In the genomic region with DNA sequence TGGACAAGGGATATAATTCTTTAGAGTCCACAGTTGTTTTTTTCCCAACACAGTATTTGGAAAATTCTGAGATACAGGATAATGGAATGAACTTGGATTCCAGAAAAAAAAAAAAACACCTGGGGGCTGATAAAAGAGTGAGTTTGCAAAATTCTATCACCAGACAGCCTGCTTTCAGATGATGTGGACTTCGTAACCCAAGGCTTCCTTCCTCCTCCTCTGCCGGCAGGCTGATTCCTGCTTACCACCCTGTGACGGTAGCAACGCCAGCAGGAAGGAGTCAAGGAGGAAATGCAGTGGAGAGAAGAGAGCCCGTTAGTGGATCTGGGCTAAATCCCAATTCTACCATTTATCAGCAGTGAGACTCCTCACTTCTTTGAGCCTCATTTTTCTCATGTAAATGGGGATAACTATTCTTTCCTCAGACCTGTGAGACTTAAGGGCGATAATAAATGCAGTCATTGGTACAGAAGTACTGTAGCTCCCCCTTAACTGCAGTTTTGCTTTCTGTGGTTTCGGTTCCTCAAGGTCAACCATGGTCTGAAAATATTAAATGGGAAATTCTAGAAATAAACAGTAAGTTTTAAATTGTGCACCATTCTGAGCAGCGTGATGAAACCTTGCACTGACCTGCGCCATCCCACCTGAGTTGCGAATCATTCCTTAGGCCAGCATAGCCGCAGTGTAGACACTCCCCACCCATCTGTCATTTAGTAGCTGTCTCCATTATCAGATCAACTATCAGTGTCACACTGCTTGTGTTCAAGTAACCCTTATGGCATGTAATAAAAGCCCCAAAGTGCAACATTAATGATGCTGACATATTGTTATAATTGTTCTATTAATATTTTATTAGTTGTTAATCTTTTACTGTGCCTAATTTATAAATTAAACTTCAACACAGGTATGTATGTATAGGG, we compare ENCODE assay signal across 1 cellular context.
A peak's percentile ranks its signal among the peaks of the same experiment; 100 is the strongest.
TF ChIP-seq lines count a peak whose summit lies in the region.

No MANE protein-coding gene starts in this region.

TF ChIP-seq in GM12878, 131 proteins besides CTCF, POLR2A, EP300 and RAD21 (continued from another document and continues in another):
- no peak for TF ChIP-seq SREBF2 (IDR thresholded peaks at IDR 0.05; ENCODE audit: low read length)
- no peak for TF ChIP-seq SIX5 (IDR thresholded peaks at IDR 0.05; ENCODE audit: low read depth, low read length, severe bottlenecking)
- TF ChIP-seq KLF5 (IDR thresholded peaks at IDR 0.05; ENCODE audit: partially characterized antibody): no peak
- TF ChIP-seq, protein P1, sequence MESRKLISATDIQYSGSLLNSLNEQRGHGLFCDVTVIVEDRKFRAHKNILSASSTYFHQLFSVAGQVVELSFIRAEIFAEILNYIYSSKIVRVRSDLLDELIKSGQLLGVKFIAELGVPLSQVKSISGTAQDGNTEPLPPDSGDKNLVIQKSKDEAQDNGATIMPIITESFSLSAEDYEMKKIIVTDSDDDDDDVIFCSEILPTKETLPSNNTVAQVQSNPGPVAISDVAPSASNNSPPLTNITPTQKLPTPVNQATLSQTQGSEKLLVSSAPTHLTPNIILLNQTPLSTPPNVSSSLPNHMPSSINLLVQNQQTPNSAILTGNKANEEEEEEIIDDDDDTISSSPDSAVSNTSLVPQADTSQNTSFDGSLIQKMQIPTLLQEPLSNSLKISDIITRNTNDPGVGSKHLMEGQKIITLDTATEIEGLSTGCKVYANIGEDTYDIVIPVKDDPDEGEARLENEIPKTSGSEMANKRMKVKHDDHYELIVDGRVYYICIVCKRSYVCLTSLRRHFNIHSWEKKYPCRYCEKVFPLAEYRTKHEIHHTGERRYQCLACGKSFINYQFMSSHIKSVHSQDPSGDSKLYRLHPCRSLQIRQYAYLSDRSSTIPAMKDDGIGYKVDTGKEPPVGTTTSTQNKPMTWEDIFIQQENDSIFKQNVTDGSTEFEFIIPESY (IDR thresholded peaks at IDR 0.05): no peak
- no peak for TF ChIP-seq STAT1 (conservative IDR thresholded peaks at IDR 0.05)
- TF ChIP-seq IRF4 (IDR thresholded peaks at IDR 0.05; ENCODE audit: low read depth, low read length): 0 out of 2 replicates have a peak, but pooled peaks have one; percentile 21
- TF ChIP-seq NR2F1 (conservative IDR thresholded peaks at IDR 0.05): no peak; the same call in 1 of the 2 replicates
- TF ChIP-seq FOXK2 (IDR thresholded peaks at IDR 0.05): no peak
- TF ChIP-seq, protein P2, sequence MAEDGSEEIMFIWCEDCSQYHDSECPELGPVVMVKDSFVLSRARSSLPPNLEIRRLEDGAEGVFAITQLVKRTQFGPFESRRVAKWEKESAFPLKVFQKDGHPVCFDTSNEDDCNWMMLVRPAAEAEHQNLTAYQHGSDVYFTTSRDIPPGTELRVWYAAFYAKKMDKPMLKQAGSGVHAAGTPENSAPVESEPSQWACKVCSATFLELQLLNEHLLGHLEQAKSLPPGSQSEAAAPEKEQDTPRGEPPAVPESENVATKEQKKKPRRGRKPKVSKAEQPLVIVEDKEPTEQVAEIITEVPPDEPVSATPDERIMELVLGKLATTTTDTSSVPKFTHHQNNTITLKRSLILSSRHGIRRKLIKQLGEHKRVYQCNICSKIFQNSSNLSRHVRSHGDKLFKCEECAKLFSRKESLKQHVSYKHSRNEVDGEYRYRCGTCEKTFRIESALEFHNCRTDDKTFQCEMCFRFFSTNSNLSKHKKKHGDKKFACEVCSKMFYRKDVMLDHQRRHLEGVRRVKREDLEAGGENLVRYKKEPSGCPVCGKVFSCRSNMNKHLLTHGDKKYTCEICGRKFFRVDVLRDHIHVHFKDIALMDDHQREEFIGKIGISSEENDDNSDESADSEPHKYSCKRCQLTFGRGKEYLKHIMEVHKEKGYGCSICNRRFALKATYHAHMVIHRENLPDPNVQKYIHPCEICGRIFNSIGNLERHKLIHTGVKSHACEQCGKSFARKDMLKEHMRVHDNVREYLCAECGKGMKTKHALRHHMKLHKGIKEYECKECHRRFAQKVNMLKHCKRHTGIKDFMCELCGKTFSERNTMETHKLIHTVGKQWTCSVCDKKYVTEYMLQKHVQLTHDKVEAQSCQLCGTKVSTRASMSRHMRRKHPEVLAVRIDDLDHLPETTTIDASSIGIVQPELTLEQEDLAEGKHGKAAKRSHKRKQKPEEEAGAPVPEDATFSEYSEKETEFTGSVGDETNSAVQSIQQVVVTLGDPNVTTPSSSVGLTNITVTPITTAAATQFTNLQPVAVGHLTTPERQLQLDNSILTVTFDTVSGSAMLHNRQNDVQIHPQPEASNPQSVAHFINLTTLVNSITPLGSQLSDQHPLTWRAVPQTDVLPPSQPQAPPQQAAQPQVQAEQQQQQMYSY (CRISPR knock-in tag; IDR thresholded peaks at IDR 0.05): no peak
- TF ChIP-seq, protein P3, sequence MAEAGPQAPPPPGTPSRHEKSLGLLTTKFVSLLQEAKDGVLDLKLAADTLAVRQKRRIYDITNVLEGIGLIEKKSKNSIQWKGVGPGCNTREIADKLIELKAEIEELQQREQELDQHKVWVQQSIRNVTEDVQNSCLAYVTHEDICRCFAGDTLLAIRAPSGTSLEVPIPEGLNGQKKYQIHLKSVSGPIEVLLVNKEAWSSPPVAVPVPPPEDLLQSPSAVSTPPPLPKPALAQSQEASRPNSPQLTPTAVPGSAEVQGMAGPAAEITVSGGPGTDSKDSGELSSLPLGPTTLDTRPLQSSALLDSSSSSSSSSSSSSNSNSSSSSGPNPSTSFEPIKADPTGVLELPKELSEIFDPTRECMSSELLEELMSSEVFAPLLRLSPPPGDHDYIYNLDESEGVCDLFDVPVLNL (IDR thresholded peaks at IDR 0.05; ENCODE audit: low read depth, low read length): no peak
- TF ChIP-seq, protein P4, sequence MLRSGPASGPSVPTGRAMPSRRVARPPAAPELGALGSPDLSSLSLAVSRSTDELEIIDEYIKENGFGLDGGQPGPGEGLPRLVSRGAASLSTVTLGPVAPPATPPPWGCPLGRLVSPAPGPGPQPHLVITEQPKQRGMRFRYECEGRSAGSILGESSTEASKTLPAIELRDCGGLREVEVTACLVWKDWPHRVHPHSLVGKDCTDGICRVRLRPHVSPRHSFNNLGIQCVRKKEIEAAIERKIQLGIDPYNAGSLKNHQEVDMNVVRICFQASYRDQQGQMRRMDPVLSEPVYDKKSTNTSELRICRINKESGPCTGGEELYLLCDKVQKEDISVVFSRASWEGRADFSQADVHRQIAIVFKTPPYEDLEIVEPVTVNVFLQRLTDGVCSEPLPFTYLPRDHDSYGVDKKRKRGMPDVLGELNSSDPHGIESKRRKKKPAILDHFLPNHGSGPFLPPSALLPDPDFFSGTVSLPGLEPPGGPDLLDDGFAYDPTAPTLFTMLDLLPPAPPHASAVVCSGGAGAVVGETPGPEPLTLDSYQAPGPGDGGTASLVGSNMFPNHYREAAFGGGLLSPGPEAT (IDR thresholded peaks at IDR 0.05; ENCODE audit: low read depth): peak; percentile 19; the same call in 1 of the 2 replicates
- TF ChIP-seq RCOR1 (conservative IDR thresholded peaks at IDR 0.05; ENCODE audit: low read depth, low read length): no peak
- no peak for TF ChIP-seq MXI1 (IDR thresholded peaks at IDR 0.05; ENCODE audit: low read depth, low read length)
- TF ChIP-seq NR2C2 (IDR thresholded peaks at IDR 0.05; ENCODE audit: borderline replicate concordance, control insufficient read depth, insufficient read length, low read depth): no peak
- peak; percentile 49 for TF ChIP-seq IKZF1 (conservative IDR thresholded peaks at IDR 0.05)
- TF ChIP-seq NR2C1 (IDR thresholded peaks at IDR 0.05): no peak
- no peak for TF ChIP-seq SRF (IDR thresholded peaks at IDR 0.05; ENCODE audit: low read depth in 2 of 2, low read length in 2 of 2)
- TF ChIP-seq, protein P5, sequence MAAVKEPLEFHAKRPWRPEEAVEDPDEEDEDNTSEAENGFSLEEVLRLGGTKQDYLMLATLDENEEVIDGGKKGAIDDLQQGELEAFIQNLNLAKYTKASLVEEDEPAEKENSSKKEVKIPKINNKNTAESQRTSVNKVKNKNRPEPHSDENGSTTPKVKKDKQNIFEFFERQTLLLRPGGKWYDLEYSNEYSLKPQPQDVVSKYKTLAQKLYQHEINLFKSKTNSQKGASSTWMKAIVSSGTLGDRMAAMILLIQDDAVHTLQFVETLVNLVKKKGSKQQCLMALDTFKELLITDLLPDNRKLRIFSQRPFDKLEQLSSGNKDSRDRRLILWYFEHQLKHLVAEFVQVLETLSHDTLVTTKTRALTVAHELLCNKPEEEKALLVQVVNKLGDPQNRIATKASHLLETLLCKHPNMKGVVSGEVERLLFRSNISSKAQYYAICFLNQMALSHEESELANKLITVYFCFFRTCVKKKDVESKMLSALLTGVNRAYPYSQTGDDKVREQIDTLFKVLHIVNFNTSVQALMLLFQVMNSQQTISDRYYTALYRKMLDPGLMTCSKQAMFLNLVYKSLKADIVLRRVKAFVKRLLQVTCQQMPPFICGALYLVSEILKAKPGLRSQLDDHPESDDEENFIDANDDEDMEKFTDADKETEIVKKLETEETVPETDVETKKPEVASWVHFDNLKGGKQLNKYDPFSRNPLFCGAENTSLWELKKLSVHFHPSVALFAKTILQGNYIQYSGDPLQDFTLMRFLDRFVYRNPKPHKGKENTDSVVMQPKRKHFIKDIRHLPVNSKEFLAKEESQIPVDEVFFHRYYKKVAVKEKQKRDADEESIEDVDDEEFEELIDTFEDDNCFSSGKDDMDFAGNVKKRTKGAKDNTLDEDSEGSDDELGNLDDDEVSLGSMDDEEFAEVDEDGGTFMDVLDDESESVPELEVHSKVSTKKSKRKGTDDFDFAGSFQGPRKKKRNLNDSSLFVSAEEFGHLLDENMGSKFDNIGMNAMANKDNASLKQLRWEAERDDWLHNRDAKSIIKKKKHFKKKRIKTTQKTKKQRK (IDR thresholded peaks at IDR 0.05; ENCODE audit: low read depth, low read length): no peak
- TF ChIP-seq GATAD2B (conservative IDR thresholded peaks at IDR 0.05; ENCODE audit: low read depth): peak; percentile 33; the same call in 1 of the 2 replicates
- TF ChIP-seq ZNF24 (IDR thresholded peaks at IDR 0.05): peak; percentile 72
- 0 out of 2 replicates have a peak, but pooled peaks have one; percentile 38 for TF ChIP-seq DPF2 (IDR thresholded peaks at IDR 0.05)
- no peak for TF ChIP-seq SMAD1 (IDR thresholded peaks at IDR 0.05; ENCODE audit: low read depth, partially characterized antibody)
- TF ChIP-seq IKZF2 (IDR thresholded peaks at IDR 0.05): peak in 1 of 2 experiments; percentile 19; a peak in 2 of 4 replicates
- TF ChIP-seq BRCA1 (IDR thresholded peaks at IDR 0.05; ENCODE audit: low read depth, low read length): no peak
- no peak for TF ChIP-seq TCF3 (IDR thresholded peaks at IDR 0.05; ENCODE audit: borderline replicate concordance, insufficient read depth, low read depth, low read length)
- no peak for TF ChIP-seq MEF2A (IDR thresholded peaks at IDR 0.05; ENCODE audit: insufficient read depth, low read depth, low read length)
- TF ChIP-seq JUNB (IDR thresholded peaks at IDR 0.05): no peak
- TF ChIP-seq, protein P6, sequence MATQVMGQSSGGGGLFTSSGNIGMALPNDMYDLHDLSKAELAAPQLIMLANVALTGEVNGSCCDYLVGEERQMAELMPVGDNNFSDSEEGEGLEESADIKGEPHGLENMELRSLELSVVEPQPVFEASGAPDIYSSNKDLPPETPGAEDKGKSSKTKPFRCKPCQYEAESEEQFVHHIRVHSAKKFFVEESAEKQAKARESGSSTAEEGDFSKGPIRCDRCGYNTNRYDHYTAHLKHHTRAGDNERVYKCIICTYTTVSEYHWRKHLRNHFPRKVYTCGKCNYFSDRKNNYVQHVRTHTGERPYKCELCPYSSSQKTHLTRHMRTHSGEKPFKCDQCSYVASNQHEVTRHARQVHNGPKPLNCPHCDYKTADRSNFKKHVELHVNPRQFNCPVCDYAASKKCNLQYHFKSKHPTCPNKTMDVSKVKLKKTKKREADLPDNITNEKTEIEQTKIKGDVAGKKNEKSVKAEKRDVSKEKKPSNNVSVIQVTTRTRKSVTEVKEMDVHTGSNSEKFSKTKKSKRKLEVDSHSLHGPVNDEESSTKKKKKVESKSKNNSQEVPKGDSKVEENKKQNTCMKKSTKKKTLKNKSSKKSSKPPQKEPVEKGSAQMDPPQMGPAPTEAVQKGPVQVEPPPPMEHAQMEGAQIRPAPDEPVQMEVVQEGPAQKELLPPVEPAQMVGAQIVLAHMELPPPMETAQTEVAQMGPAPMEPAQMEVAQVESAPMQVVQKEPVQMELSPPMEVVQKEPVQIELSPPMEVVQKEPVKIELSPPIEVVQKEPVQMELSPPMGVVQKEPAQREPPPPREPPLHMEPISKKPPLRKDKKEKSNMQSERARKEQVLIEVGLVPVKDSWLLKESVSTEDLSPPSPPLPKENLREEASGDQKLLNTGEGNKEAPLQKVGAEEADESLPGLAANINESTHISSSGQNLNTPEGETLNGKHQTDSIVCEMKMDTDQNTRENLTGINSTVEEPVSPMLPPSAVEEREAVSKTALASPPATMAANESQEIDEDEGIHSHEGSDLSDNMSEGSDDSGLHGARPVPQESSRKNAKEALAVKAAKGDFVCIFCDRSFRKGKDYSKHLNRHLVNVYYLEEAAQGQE (IDR thresholded peaks at IDR 0.05; ENCODE audit: low read depth, low read length): no peak
- TF ChIP-seq ZSCAN29 (IDR thresholded peaks at IDR 0.05): peak; percentile 47; the same call in 1 of the 2 replicates
- TF ChIP-seq, protein P7, sequence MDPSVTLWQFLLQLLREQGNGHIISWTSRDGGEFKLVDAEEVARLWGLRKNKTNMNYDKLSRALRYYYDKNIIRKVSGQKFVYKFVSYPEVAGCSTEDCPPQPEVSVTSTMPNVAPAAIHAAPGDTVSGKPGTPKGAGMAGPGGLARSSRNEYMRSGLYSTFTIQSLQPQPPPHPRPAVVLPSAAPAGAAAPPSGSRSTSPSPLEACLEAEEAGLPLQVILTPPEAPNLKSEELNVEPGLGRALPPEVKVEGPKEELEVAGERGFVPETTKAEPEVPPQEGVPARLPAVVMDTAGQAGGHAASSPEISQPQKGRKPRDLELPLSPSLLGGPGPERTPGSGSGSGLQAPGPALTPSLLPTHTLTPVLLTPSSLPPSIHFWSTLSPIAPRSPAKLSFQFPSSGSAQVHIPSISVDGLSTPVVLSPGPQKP (IDR thresholded peaks at IDR 0.05; ENCODE audit: low read depth, low read length): no peak
- no peak for TF ChIP-seq SIN3A (IDR thresholded peaks at IDR 0.05; ENCODE audit: low read depth, low read length)
- TF ChIP-seq SUZ12 (IDR thresholded peaks at IDR 0.05; ENCODE audit: unreplicated experiment): no peak
- TF ChIP-seq SPI1 (IDR thresholded peaks at IDR 0.05; ENCODE audit: borderline replicate concordance, insufficient read depth, low read depth, low read length): peak; percentile 65
- TF ChIP-seq, protein P8, sequence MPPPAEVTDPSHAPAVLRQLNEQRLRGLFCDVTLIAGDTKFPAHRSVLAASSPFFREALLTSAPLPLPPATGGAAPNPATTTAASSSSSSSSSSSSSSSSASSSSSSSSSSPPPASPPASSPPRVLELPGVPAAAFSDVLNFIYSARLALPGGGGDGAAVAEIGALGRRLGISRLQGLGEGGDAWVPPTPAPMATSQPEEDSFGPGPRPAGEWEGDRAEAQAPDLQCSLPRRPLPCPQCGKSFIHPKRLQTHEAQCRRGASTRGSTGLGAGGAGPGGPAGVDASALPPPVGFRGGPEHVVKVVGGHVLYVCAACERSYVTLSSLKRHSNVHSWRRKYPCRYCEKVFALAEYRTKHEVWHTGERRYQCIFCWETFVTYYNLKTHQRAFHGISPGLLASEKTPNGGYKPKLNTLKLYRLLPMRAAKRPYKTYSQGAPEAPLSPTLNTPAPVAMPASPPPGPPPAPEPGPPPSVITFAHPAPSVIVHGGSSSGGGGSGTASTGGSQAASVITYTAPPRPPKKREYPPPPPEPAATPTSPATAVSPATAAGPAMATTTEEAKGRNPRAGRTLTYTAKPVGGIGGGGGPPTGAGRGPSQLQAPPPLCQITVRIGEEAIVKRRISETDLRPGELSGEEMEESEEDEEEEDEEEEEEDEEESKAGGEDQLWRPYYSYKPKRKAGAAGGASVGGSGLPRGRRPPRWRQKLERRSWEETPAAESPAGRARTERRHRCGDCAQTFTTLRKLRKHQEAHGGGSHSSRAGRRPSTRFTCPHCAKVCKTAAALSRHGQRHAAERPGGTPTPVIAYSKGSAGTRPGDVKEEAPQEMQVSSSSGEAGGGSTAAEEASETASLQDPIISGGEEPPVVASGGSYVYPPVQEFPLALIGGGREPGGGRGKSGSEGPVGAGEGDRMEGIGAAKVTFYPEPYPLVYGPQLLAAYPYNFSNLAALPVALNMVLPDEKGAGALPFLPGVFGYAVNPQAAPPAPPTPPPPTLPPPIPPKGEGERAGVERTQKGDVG (CRISPR knock-in tag; IDR thresholded peaks at IDR 0.05): no peak
